8 cellular contexts compared by ENCODE assay signal in genomic region chr19:19860756-19861390, GRCh38. TPM values are rescaled to one million over a fixed set of nuclear protein-coding genes. Genes with fewer than 3 reads are reported as not detected.
A peak's percentile ranks its signal among the peaks of the same experiment; 100 is the strongest.
DNase-seq lines count a peak whose midpoint lies in the region; ATAC-seq and FAIRE-seq lines count a peak whose summit lies in the region.

No MANE protein-coding gene starts in this region.

- POLR2A ChIA-PET in naive thymus-derived CD8-positive, alpha-beta T cell (lab: Charles Lee) = interaction anchor here (0.6 to 4.3 kb wide), 10 partner anchors 18 to 215 kb away, joined by 3 to 25 read pairs (median 6); partner anchors contain the start of genes ATP13A1, ZNF101, ZNF14 and ZNF506

- no peak for FAIRE-seq in GM19239 (lab: Jason Lieb, UNC)

- peaks cover 49% of the 10 kb centered on the region for H3K9me3 Mint-ChIP-seq in T-helper 1 cell treated with Interleukin-12 subunit alpha and Interleukin-12 subunit beta and Interleukin-4 antibody, amounts not matched to agents 30 μg/mL and 1 μg/mL, for 36 hours
- peaks cover 0 to 7% (median 0%) of the 10 kb centered on the region in 9 donors for H3K9me3 Mint-ChIP-seq in naive thymus-derived CD8-positive, alpha-beta T cell

- DNase-seq in AG20443 (ENCODE audit: low spot score) (peak; percentile 3), amniotic epithelial cell (ENCODE audit: low read depth) (peak; percentile 23), GM19239 (ENCODE audit: insufficient read length, low spot score) (no peak), NCI-H69 (lab: John Stamatoyannopoulos, UW) (no peak), GM19240 (ENCODE audit: insufficient read length, low spot score) (no peak)
- DNase-seq in naive thymus-derived CD8-positive, alpha-beta T cell = peak; percentile 30 to 90 (median 68)

- peaks cover 9% of the 10 kb centered on the region for H3K36me3 Mint-ChIP-seq in T-helper 1 cell treated with Interleukin-12 subunit alpha and Interleukin-12 subunit beta and Interleukin-4 antibody, amounts not matched to agents 30 μg/mL and 1 μg/mL, for 36 hours (ENCODE audit: low read depth)
- peaks cover 2 to 21% (median 14%) of the 10 kb centered on the region in 3 donors for H3K36me3 Mint-ChIP-seq in naive thymus-derived CD8-positive, alpha-beta T cell

- no peak overlapping the region for H3K27ac Mint-ChIP-seq in T-helper 1 cell treated with Interleukin-12 subunit alpha and Interleukin-12 subunit beta and Interleukin-4 antibody, amounts not matched to agents 30 μg/mL and 1 μg/mL, for 36 hours
- H3K27ac Mint-ChIP-seq in naive thymus-derived CD8-positive, alpha-beta T cell = peak overlapping the region in 9 of 10 donors; percentile 4 to 87 (median 71)

- H3K4me1 Mint-ChIP-seq in T-helper 1 cell treated with Interleukin-12 subunit alpha and Interleukin-12 subunit beta and Interleukin-4 antibody, amounts not matched to agents 30 μg/mL and 1 μg/mL, for 36 hours (ENCODE audit: low read depth) = peaks cover 2% of the 10 kb centered on the region
- peaks cover 0 to 20% (median 10%) of the 10 kb centered on the region in 4 donors for H3K4me1 Mint-ChIP-seq in naive thymus-derived CD8-positive, alpha-beta T cell

- peak; percentile 63 to 65 for ATAC-seq in naive thymus-derived CD8-positive, alpha-beta T cell
- no peak for ATAC-seq in GM19035 (IDR thresholded peaks at IDR 0.05; ENCODE audit: unreplicated experiment)

- peak overlapping the region; percentile 58 for H3K4me3 Mint-ChIP-seq in T-helper 1 cell treated with Interleukin-12 subunit alpha and Interleukin-12 subunit beta and Interleukin-4 antibody, amounts not matched to agents 30 μg/mL and 1 μg/mL, for 36 hours
- peak overlapping the region; percentile 69 to 87 (median 80) for H3K4me3 Mint-ChIP-seq in naive thymus-derived CD8-positive, alpha-beta T cell

- H3K27me3 Mint-ChIP-seq in T-helper 1 cell treated with Interleukin-12 subunit alpha and Interleukin-12 subunit beta and Interleukin-4 antibody, amounts not matched to agents 30 μg/mL and 1 μg/mL, for 36 hours (ENCODE audit: low read depth) = no peaks in the 10 kb centered on the region
- H3K27me3 Mint-ChIP-seq in naive thymus-derived CD8-positive, alpha-beta T cell = peaks cover 0 to 3% (median 0%) of the 10 kb centered on the region in 5 donors

RNA-seq across cellular contexts. Expression of gene ZNF253, which starts 4.8 kb away (rescaled TPM):
- total RNA-seq in naive thymus-derived CD8-positive, alpha-beta T cell = 10 to 100 TPM; 36.8 to 37.5 TPM
- 1 to 10 TPM; 7.1 to 9.4 (median 8.9) TPM for polyA plus RNA-seq in naive thymus-derived CD8-positive, alpha-beta T cell

RNA-seq across cellular contexts. Expression of gene ZNF506, which starts 39.3 kb away (rescaled TPM):
- 10 to 100 TPM; 85.5 to 98.7 TPM for total RNA-seq in naive thymus-derived CD8-positive, alpha-beta T cell
- polyA plus RNA-seq in naive thymus-derived CD8-positive, alpha-beta T cell = 10 to 100 TPM; 23.4 to 29.6 (median 27.8) TPM

RNA-seq across cellular contexts. Expression of gene ZNF93, which starts 39.9 kb away (rescaled TPM):
- 10 to 100 TPM; 11.7 to 12.5 TPM for total RNA-seq in naive thymus-derived CD8-positive, alpha-beta T cell
- polyA plus RNA-seq in naive thymus-derived CD8-positive, alpha-beta T cell = 10 to 100 TPM in 2 of 3 donors, 1 to 10 TPM in 1; 7.7 to 11.5 (median 11.2) TPM

Comparison
In these comparisons a context has a peak if more than half of its experiments do, and no peak if none do; other contexts are left out.
1. DNase-seq: peak in AG20443 (single experiment), amniotic epithelial cell (single experiment) and naive thymus-derived CD8-positive, alpha-beta T cell (10 of 10); none in GM19239 (single experiment), NCI-H69 (single experiment) and GM19240 (single experiment).